Comparison of ENCODE assay signal across 8 cellular contexts in genomic region chr19:10653732-10654609, GRCh38. TPM values are rescaled to one million over a fixed set of nuclear protein-coding genes. Genes with fewer than 3 reads are reported as not detected.
DNase-seq lines count a peak whose midpoint lies in the region; ATAC-seq and TF ChIP-seq lines count a peak whose summit lies in the region.

Gene ILF3 (plus strand): TSS chr19:10654346. CDS start chr19:10670606, 16,260 bp downstream.

- peak within 1 kb of the TSS; percentile 95 for H3K9ac ChIP-seq in SU-DHL-6 (ENCODE audit: low read length)

- no peaks in the 10 kb centered on the region for H3K9me3 Mint-ChIP-seq in activated naive CD8-positive, alpha-beta T cell treated with anti-CD3 and anti-CD28 coated beads, Interleukin-2, amount 10 ng/mL, durations not matched to agents 7 days and 5 days
- peaks cover 17% of the 10 kb centered on the region for H3K9me3 Mint-ChIP-seq in glutamatergic neuron (ENCODE audit: unreplicated experiment)

- peaks cover 34% of the 10 kb centered on the region; the same call in 1 of the 2 replicates for H3F3A ChIP-seq in SU-DHL-6 (ENCODE audit: insufficient read depth)

- H4K20me1 ChIP-seq in SU-DHL-6 (ENCODE audit: low read depth, low read length) (peaks cover 13% of the 10 kb centered on the region), osteoblast (ENCODE audit: insufficient read depth, low read length) (peaks cover 40% of the 10 kb centered on the region)

- peak; percentile 100 for DNase-seq in NCI-H128 (lab: John Stamatoyannopoulos, UW; ENCODE audit: unreplicated experiment)
- DNase-seq in activated naive CD8-positive, alpha-beta T cell treated with anti-CD3 and anti-CD28 coated beads, Interleukin-2, amount 10 ng/mL, durations not matched to agents 7 days and 5 days = peak; percentile 98
- DNase-seq in glutamatergic neuron = peak; percentile 98
- DNase-seq in osteoblast (ENCODE audit: insufficient read length, low spot score, missing footprints) = peak; percentile 99
- DNase-seq in thoracic aorta (ENCODE audit: low spot score) = peak; percentile 99

- H3K27me3 Mint-ChIP-seq in activated naive CD8-positive, alpha-beta T cell treated with anti-CD3 and anti-CD28 coated beads, Interleukin-2, amount 10 ng/mL, durations not matched to agents 7 days and 5 days = no peaks in the 10 kb centered on the region
- H3K27me3 Mint-ChIP-seq in glutamatergic neuron (ENCODE audit: unreplicated experiment) = peaks cover 11% of the 10 kb centered on the region

- H3K27ac ChIP-seq in SU-DHL-6 (ENCODE audit: low read depth, low read length) (peak within 1 kb of the TSS; percentile 88), osteoblast (ENCODE audit: low read depth, low read length) (peak within 1 kb of the TSS; percentile 98), thoracic aorta (peak within 1 kb of the TSS; percentile 96 to 100)

- H3K4me3 ChIP-seq in SU-DHL-6 (ENCODE audit: insufficient read depth, low read length, poor library complexity, severe bottlenecking) (peak within 1 kb of the TSS; percentile 96), osteoblast (ENCODE audit: insufficient read depth, low read length) (peak within 1 kb of the TSS; percentile 88), thoracic aorta (peak within 1 kb of the TSS; percentile 96)

- peaks cover 10% of the 10 kb centered on the region for H3K36me3 ChIP-seq in SU-DHL-6 (ENCODE audit: low read length)
- peaks cover 14% of the 10 kb centered on the region for H3K36me3 ChIP-seq in osteoblast (ENCODE audit: insufficient read depth, low read length)
- no peaks in the 10 kb centered on the region for H3K36me3 ChIP-seq in thoracic aorta

- H3K27ac Mint-ChIP-seq in activated naive CD8-positive, alpha-beta T cell treated with anti-CD3 and anti-CD28 coated beads, Interleukin-2, amount 10 ng/mL, durations not matched to agents 7 days and 5 days = peak within 1 kb of the TSS; percentile 97
- H3K27ac Mint-ChIP-seq in glutamatergic neuron (ENCODE audit: unreplicated experiment) = peak within 1 kb of the TSS; percentile 96

- H3K27me3 ChIP-seq in SU-DHL-6 (ENCODE audit: low read length) (no peaks in the 10 kb centered on the region), osteoblast (ENCODE audit: insufficient read depth, low read length) (no peaks in the 10 kb centered on the region), thoracic aorta (replicated peaks; ENCODE audit: insufficient read depth) (no peaks in the 10 kb centered on the region)

- H3K9me3 ChIP-seq in SU-DHL-6 (ENCODE audit: insufficient read depth, low read length) (no peaks in the 10 kb centered on the region), osteoblast (ENCODE audit: low read depth, low read length) (no peaks in the 10 kb centered on the region), thoracic aorta (no peaks in the 10 kb centered on the region)

- H3K4me1 ChIP-seq in osteoblast (ENCODE audit: insufficient read depth, low read length) (peaks cover 11% of the 10 kb centered on the region), thoracic aorta (ENCODE audit: control insufficient read depth in 1 of 2, low read depth in 2 of 2) (peaks cover 21 to 47% of the 10 kb centered on the region in 2 donors)

- POLR2A ChIA-PET in activated naive CD8-positive, alpha-beta T cell treated with anti-CD3 and anti-CD28 coated beads, Interleukin-2, amount 10 ng/mL, durations not matched to agents 7 days and 5 days (lab: Charles Lee) = interaction anchor here (0.8 to 1.6 kb wide), 8 partner anchors 8 to 84 kb away, joined by 3 to 9 read pairs (median 4); no protein-coding TSS in a partner anchor

- H2AFZ ChIP-seq in SU-DHL-6 (ENCODE audit: low read depth, low read length, severe bottlenecking) (no peak within 1 kb of the TSS), osteoblast (ENCODE audit: low read length) (peak within 1 kb of the TSS; percentile 93)

- peak; percentile 74 for ATAC-seq in HG02678 (IDR thresholded peaks at IDR 0.05; ENCODE audit: unreplicated experiment)
- ATAC-seq in activated naive CD8-positive, alpha-beta T cell treated with anti-CD3 and anti-CD28 coated beads, Interleukin-2, amount 10 ng/mL, durations not matched to agents 7 days and 5 days (ENCODE audit: low read depth) = peak; percentile 81
- ATAC-seq in thoracic aorta (ENCODE audit: insufficient number of reproducible peaks, low FRiP score, low read depth) = peak; percentile 88

- H3K4me3 Mint-ChIP-seq in activated naive CD8-positive, alpha-beta T cell treated with anti-CD3 and anti-CD28 coated beads, Interleukin-2, amount 10 ng/mL, durations not matched to agents 7 days and 5 days = peak within 1 kb of the TSS; percentile 95
- peak within 1 kb of the TSS; percentile 93 for H3K4me3 Mint-ChIP-seq in glutamatergic neuron (ENCODE audit: unreplicated experiment)

- H3K79me2 ChIP-seq in SU-DHL-6 (ENCODE audit: insufficient read depth, low read length) = peaks cover 53% of the 10 kb centered on the region
- H3K79me2 ChIP-seq in osteoblast (ENCODE audit: insufficient read depth, low read length) = peaks cover 53% of the 10 kb centered on the region

- H3K9me2 ChIP-seq in SU-DHL-6 (replicated peaks; ENCODE audit: insufficient read depth, low read length) = no peaks in the 10 kb centered on the region

- TF ChIP-seq CTCF in SU-DHL-6 (IDR thresholded peaks at IDR 0.05; ENCODE audit: insufficient read depth, low read length, poor library complexity, severe bottlenecking) = no peak
- TF ChIP-seq CTCF in glutamatergic neuron (IDR thresholded peaks at IDR 0.05; ENCODE audit: partially characterized antibody, unreplicated experiment) = no peak
- no peak for TF ChIP-seq CTCF in osteoblast (IDR thresholded peaks at IDR 0.05; ENCODE audit: extremely low read depth, low read depth, low read length)
- TF ChIP-seq CTCF in thoracic aorta (IDR thresholded peaks at IDR 0.05) = no peak

- H3K4me2 ChIP-seq in SU-DHL-6 (ENCODE audit: low read depth, low read length, poor library complexity, severe bottlenecking) (peak within 1 kb of the TSS; percentile 91), osteoblast (ENCODE audit: insufficient read depth, low read length) (peak within 1 kb of the TSS; percentile 88)

- H3K36me3 Mint-ChIP-seq in activated naive CD8-positive, alpha-beta T cell treated with anti-CD3 and anti-CD28 coated beads, Interleukin-2, amount 10 ng/mL, durations not matched to agents 7 days and 5 days = peaks cover 12% of the 10 kb centered on the region
- H3K36me3 Mint-ChIP-seq in glutamatergic neuron (ENCODE audit: unreplicated experiment) = no peaks in the 10 kb centered on the region

- H3K4me1 Mint-ChIP-seq in activated naive CD8-positive, alpha-beta T cell treated with anti-CD3 and anti-CD28 coated beads, Interleukin-2, amount 10 ng/mL, durations not matched to agents 7 days and 5 days = peaks cover 29% of the 10 kb centered on the region
- peaks cover 12% of the 10 kb centered on the region for H3K4me1 Mint-ChIP-seq in glutamatergic neuron (ENCODE audit: low read depth, unreplicated experiment)

- TF ChIP-seq POLR2A in GM10847 (IDR thresholded peaks at IDR 0.05; ENCODE audit: extremely low read depth, insufficient read length) = peak; percentile 84

RNA-seq across cellular contexts. Expression of gene ILF3, which starts in this region (rescaled TPM):
- total RNA-seq in activated naive CD8-positive, alpha-beta T cell treated with anti-CD3 and anti-CD28 coated beads, Interleukin-2, amount 10 ng/mL, durations not matched to agents 7 days and 5 days = 100 to 1,000 TPM; 344 to 354 TPM
- total RNA-seq in glutamatergic neuron (ENCODE audit: unreplicated experiment) (536 TPM), osteoblast (105 and 107 TPM in 2 replicates), thoracic aorta (100 to 1,000 TPM; 114 to 196 TPM)

Comparison
In these comparisons a context has a peak if more than half of its experiments do, and no peak if none do; other contexts are left out.
1. Peak in every context shown above with its lines: DNase-seq, ATAC-seq, H3K4me3 ChIP-seq and H3K27ac ChIP-seq.